26 cellular contexts compared by ENCODE assay signal in genomic region chr10:102297132-102297531, GRCh38. TPM values are rescaled to one million over a fixed set of nuclear protein-coding genes. Genes with fewer than 3 reads are reported as not detected.
"Had no signal": no experiment of that assay in that cellular context is flagged by ENCODE, and none has a peak within 500 bp of the region (broad histone marks: within the 10 kb centered on the region; RNA-seq: fewer than 3 reads in every experiment).

No MANE protein-coding gene starts in this region.

- H3K4me2 ChIP-seq: SK-N-SH had no signal

- H3K27me3 ChIP-seq: MG63 had no signal

- H3K9ac ChIP-seq: SK-N-SH had no signal

- FAIRE-seq: HTR-8/SVneo had no signal

- DNase-seq: Karpas-422, KBM-7, MG63, NCI-H1092 treated with DMSO at 0.1 percent for 48 hours, NCI-H1436, NCI-H187, NCI-H2029, NCI-H2081 treated with DMSO at 0.1 percent for 48 hours, NCI-H2171, NCI-H226, NCI-H446, NCI-H510A, NCI-H524 treated with DMSO at 0.1 percent for 48 hours, NCI-H69, NCI-H774, PC-3, SHP77, SK-N-SH, SW 1271, T-cell had no signal

- H3K4me3 ChIP-seq: MG63 had no signal

- H3K9me3 ChIP-seq: MG63, SK-N-SH had no signal

- ATAC-seq: Panc1, PC-3, T-cell had no signal

- H3K27ac ChIP-seq: HL-60, RWPE1 had no signal

RNA-seq across cellular contexts. Expression of gene PITX3, which starts 55.8 kb away (rescaled TPM):
- total RNA-seq: OCI-LY7, PC-3, SK-MEL-5, T-cell had no signal
- polyA plus RNA-seq: SK-N-SH had no signal
